In genomic region chr18:69898241-69898861, GRCh38 we compare ENCODE assay signal across 10 cellular contexts. TPM values are rescaled to one million over a fixed set of nuclear protein-coding genes. Genes with fewer than 3 reads are reported as not detected.
DNase-seq lines count a peak whose midpoint lies in the region; ATAC-seq lines count a peak whose summit lies in the region.
"Had no signal": no experiment of that assay in that cellular context is flagged by ENCODE, and none has a peak within 500 bp of the region (broad histone marks: within the 10 kb centered on the region; RNA-seq: fewer than 3 reads in every experiment).

No MANE protein-coding gene starts in this region.

- H3K27ac ChIP-seq in neuronal stem cell (replicated peaks; ENCODE audit: low read length): no peak overlapping the region

- H2AFZ ChIP-seq in neuronal stem cell (ENCODE audit: low read length): peak overlapping the region; percentile 24

- no peak overlapping the region for H4K91ac ChIP-seq in neuronal stem cell (ENCODE audit: low read depth, low read length, poor library complexity)

- H2AK5ac ChIP-seq in neuronal stem cell (ENCODE audit: low read depth, low read length): no peak overlapping the region

- H3K27me3 Mint-ChIP-seq in activated CD4-positive, alpha-beta T cell treated with anti-CD3 and anti-CD28 coated beads, Interleukin-2, amount 10 ng/mL, durations not matched to agents 7 days and 5 days: no peaks in the 10 kb centered on the region

- H2BK120ac ChIP-seq in neuronal stem cell (ENCODE audit: low read depth, low read length): no peak overlapping the region

- no peak overlapping the region for H3K18ac ChIP-seq in neuronal stem cell (ENCODE audit: low read length)

- H2BK5ac ChIP-seq in neuronal stem cell (ENCODE audit: low read length): no peak overlapping the region

- no peak overlapping the region for H3K4ac ChIP-seq in neuronal stem cell (ENCODE audit: low read length)

- no peak overlapping the region for H3K4me2 ChIP-seq in neuronal stem cell (ENCODE audit: insufficient read depth, low read length, poor library complexity, severe bottlenecking)

- intact Hi-C loops in posterior vena cava (cut with DNase I): no loop called here

- peaks cover 73% of the 10 kb centered on the region for H3K4me1 Mint-ChIP-seq in activated CD4-positive, alpha-beta T cell treated with anti-CD3 and anti-CD28 coated beads, Interleukin-2, amount 10 ng/mL, durations not matched to agents 7 days and 5 days

- WGBS in neuronal stem cell (ENCODE audit: extremely low coverage in 2 of 2, insufficient read length in 2 of 2, insufficient replicate concordance in 1 of 2), 2 donors: no CpG with 5 or more reads among the region's 11 CpGs

- no peaks in the 10 kb centered on the region for H3K9me3 ChIP-seq in neuronal stem cell (replicated peaks in 1 of 2; ENCODE audit: control insufficient read depth in 2 of 2, insufficient read depth in 1 of 2, low read depth in 1 of 2, low read length in 2 of 2)

- no peaks in the 10 kb centered on the region for H3K27me3 ChIP-seq in neuronal stem cell (ENCODE audit: control insufficient read depth in 3 of 3, insufficient read depth in 3 of 3, low read depth in 1 of 3, low read length in 3 of 3)

- POLR2A ChIA-PET in activated CD4-positive, alpha-beta T cell treated with anti-CD3 and anti-CD28 coated beads, Interleukin-2, amount 10 ng/mL, durations not matched to agents 7 days and 5 days (lab: Charles Lee): interaction anchor here (0.6 to 1.6 kb wide), 4 partner anchors 37 to 84 kb away, joined by 3 to 4 read pairs (median 4); no protein-coding TSS in a partner anchor

- peak; percentile 36 for DNase-seq in NK-92 treated with Interleukin-12 subunit alpha and Interleukin-12 subunit beta, amount 100 ng/mL, for 24 hours (lab: John Stamatoyannopoulos, UW)
- DNase-seq in NK-92 (lab: John Stamatoyannopoulos, UW; ENCODE audit: unreplicated experiment) (no peak), neuronal stem cell (ENCODE audit: low spot score) (no peak), posterior vena cava (ENCODE audit: low spot score) (no peak), NCI-H524 (lab: John Stamatoyannopoulos, UW) (no peak), kidney glomerular epithelial cell (lab: John Stamatoyannopoulos, UW) (no peak)
- peak; percentile 60 for DNase-seq in activated CD4-positive, alpha-beta T cell treated with anti-CD3 and anti-CD28 coated beads, Interleukin-2, amount 10 ng/mL, durations not matched to agents 7 days and 5 days
- DNase-seq: 8988T had no signal

- H3K9me3 Mint-ChIP-seq in activated CD4-positive, alpha-beta T cell treated with anti-CD3 and anti-CD28 coated beads, Interleukin-2, amount 10 ng/mL, durations not matched to agents 7 days and 5 days: peaks cover 7% of the 10 kb centered on the region

- peak overlapping the region; percentile 74 for H3K4me3 Mint-ChIP-seq in activated CD4-positive, alpha-beta T cell treated with anti-CD3 and anti-CD28 coated beads, Interleukin-2, amount 10 ng/mL, durations not matched to agents 7 days and 5 days

- no peak overlapping the region for H2BK15ac ChIP-seq in neuronal stem cell (ENCODE audit: low read length)

- H3K23ac ChIP-seq in neuronal stem cell (ENCODE audit: low read depth, low read length, poor library complexity): no peak overlapping the region

- H2BK12ac ChIP-seq in neuronal stem cell (ENCODE audit: low read length): no peak overlapping the region

- CTCF ChIA-PET in activated CD4-positive, alpha-beta T cell treated with anti-CD3 and anti-CD28 coated beads, Interleukin-2, amount 10 ng/mL, durations not matched to agents 7 days and 5 days (lab: Charles Lee): interaction anchor here (0.6 to 2.2 kb wide), 12 partner anchors 10 to 205 kb away, joined by 3 to 9 read pairs (median 5); no protein-coding TSS in a partner anchor

- peak; percentile 62 for ATAC-seq in HG02943 (IDR thresholded peaks at IDR 0.05; ENCODE audit: low read depth, unreplicated experiment)

- H3K27ac Mint-ChIP-seq in activated CD4-positive, alpha-beta T cell treated with anti-CD3 and anti-CD28 coated beads, Interleukin-2, amount 10 ng/mL, durations not matched to agents 7 days and 5 days: peak overlapping the region; percentile 93

- no peak overlapping the region for H3K14ac ChIP-seq in neuronal stem cell (ENCODE audit: low read length)

- no peak overlapping the region for H3K4me3 ChIP-seq in neuronal stem cell (ENCODE audit: low read length in 2 of 2)
- H3K4me3 ChIP-seq: skin epidermis had no signal

- no peak overlapping the region for H4K8ac ChIP-seq in neuronal stem cell (ENCODE audit: low read depth, low read length)

- no peak overlapping the region for H3K9ac ChIP-seq in neuronal stem cell (ENCODE audit: low read depth, low read length, poor library complexity)

- peaks cover 71% of the 10 kb centered on the region for H3K36me3 Mint-ChIP-seq in activated CD4-positive, alpha-beta T cell treated with anti-CD3 and anti-CD28 coated beads, Interleukin-2, amount 10 ng/mL, durations not matched to agents 7 days and 5 days (ENCODE audit: low read depth)

- no peaks in the 10 kb centered on the region for H3K4me1 ChIP-seq in neuronal stem cell (ENCODE audit: control insufficient read depth in 2 of 2, insufficient read depth in 1 of 2, low read depth in 1 of 2, low read length in 2 of 2)

- H3K36me3 ChIP-seq in neuronal stem cell (replicated peaks in 1 of 2; ENCODE audit: control insufficient read depth in 2 of 2, insufficient read depth in 2 of 2, low read length in 2 of 2): no peaks in the 10 kb centered on the region

- H3K79me1 ChIP-seq in neuronal stem cell (ENCODE audit: low read depth, low read length): no peaks in the 10 kb centered on the region

RNA-seq across cellular contexts. Expression of gene CD226, which starts 49.3 kb away (rescaled TPM):
- 100 to 1,000 TPM; 113 to 126 TPM for total RNA-seq in activated CD4-positive, alpha-beta T cell treated with anti-CD3 and anti-CD28 coated beads, Interleukin-2, amount 10 ng/mL, durations not matched to agents 7 days and 5 days
- 0.03 TPM for polyA plus RNA-seq in neuronal stem cell (2013, experiment 1 of 2)
- 0.01 TPM for polyA plus RNA-seq in neuronal stem cell (2013, experiment 2 of 2)
- total RNA-seq in posterior vena cava: 1 to 10 TPM; 1.6 to 2.5 TPM

Comparison
In these comparisons a context has a peak if more than half of its experiments do, and no peak if none do; other contexts are left out.
1. DNase-seq: peak in NK-92 treated with Interleukin-12 subunit alpha and Interleukin-12 subunit beta, amount 100 ng/mL, for 24 hours (single experiment) and activated CD4-positive, alpha-beta T cell treated with anti-CD3 and anti-CD28 coated beads, Interleukin-2, amount 10 ng/mL, durations not matched to agents 7 days and 5 days (single experiment); none in NK-92 (single experiment), neuronal stem cell (single experiment), posterior vena cava (single experiment), NCI-H524 (0 of 2) and kidney glomerular epithelial cell (single experiment).
2. RNA of gene CD226, which starts 49.3 kb away (total RNA-seq): 113 to 126 TPM in activated CD4-positive, alpha-beta T cell treated with anti-CD3 and anti-CD28 coated beads, Interleukin-2, amount 10 ng/mL, durations not matched to agents 7 days and 5 days; 1.6 to 2.5 TPM in posterior vena cava; every median in the first group is over 10 times any median in the second.